In the genomic region with DNA sequence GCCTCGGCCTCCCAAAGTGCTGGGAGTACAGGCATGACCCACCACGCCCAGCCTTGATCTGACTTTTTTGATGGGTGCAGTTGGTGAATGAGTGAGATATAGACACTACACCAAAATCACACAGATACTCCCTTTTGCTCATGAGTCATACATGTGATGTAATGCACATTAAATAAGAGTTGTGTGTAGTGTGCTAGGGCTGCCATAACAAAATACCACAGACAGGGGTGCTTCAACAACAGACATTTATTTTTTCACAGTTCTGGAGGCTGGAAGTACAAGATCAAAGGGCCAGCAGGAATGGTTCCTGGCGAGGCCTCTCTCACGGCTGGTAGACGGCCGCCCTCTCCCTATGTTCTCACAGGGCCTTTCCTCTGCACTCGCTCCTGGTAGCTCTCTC, we compare ENCODE assay signal across 13 cellular contexts. TPM values are rescaled to one million over a fixed set of nuclear protein-coding genes. Genes with fewer than 3 reads are reported as not detected.
DNase-seq lines count a peak whose midpoint lies in the region; ATAC-seq and TF ChIP-seq lines count a peak whose summit lies in the region.
"Had no signal": no experiment of that assay in that cellular context is flagged by ENCODE, and none has a peak within 500 bp of the region (broad histone marks: within the 10 kb centered on the region; RNA-seq: fewer than 3 reads in every experiment).

No MANE protein-coding gene starts in this region.

- no peaks in the 10 kb centered on the region for H4K20me1 ChIP-seq in IMR-90 (ENCODE audit: insufficient read depth, low read length)
- H4K20me1 ChIP-seq in mammary epithelial cell (ENCODE audit: insufficient read depth, low read length): no peaks in the 10 kb centered on the region

- no peak overlapping the region for H3K4ac ChIP-seq in IMR-90 (ENCODE audit: low read depth, low read length)

- ATAC-seq in IMR-90 (ENCODE audit: low read depth): 0 out of 2 replicates have a peak, but pooled peaks have one; percentile 42
- no peak for ATAC-seq in HG03108 (IDR thresholded peaks at IDR 0.05; ENCODE audit: unreplicated experiment)

- no peak overlapping the region for H2AK9ac ChIP-seq in IMR-90 (replicated peaks; ENCODE audit: low read depth, low read length, poor library complexity)

- TF ChIP-seq RAD21 in IMR-90 (IDR thresholded peaks at IDR 0.05; ENCODE audit: low read length): no peak

- H2BK5ac ChIP-seq in IMR-90 (ENCODE audit: low read depth, low read length, poor library complexity, severe bottlenecking): no peak overlapping the region

- H3K9me1 ChIP-seq in IMR-90 (ENCODE audit: insufficient read depth, low read length): no peaks in the 10 kb centered on the region

- H3K9me3 ChIP-seq in IMR-90 (ENCODE audit: control insufficient read depth, insufficient read depth, low read length): no peaks in the 10 kb centered on the region
- H3K9me3 ChIP-seq in mammary epithelial cell (replicated peaks; ENCODE audit: insufficient read depth, low read length): no peaks in the 10 kb centered on the region

- H3K9me3 Mint-ChIP-seq in activated naive CD8-positive, alpha-beta T cell treated with anti-CD3 and anti-CD28 coated beads for 36 hours: no peaks in the 10 kb centered on the region
- H3K9me3 Mint-ChIP-seq: CD4-positive, alpha-beta T cell had no signal

- H3K4me3 ChIP-seq in IMR-90 (ENCODE audit: insufficient read depth, low read depth, low read length): no peak overlapping the region
- H3K4me3 ChIP-seq in mammary epithelial cell (replicated peaks in 1 of 3; ENCODE audit: insufficient read depth in 1 of 3, low read depth in 2 of 3, low read length in 3 of 3): no peak overlapping the region

- no peak overlapping the region for H3K56ac ChIP-seq in IMR-90 (ENCODE audit: extremely low read depth, insufficient read depth, low read length)

- no peak overlapping the region for H4K5ac ChIP-seq in IMR-90 (ENCODE audit: low read depth, low read length)

- no peak for TF ChIP-seq POLR2A in IMR-90 (IDR thresholded peaks at IDR 0.05; ENCODE audit: low read depth, low read length)

- dilution Hi-C loops in IMR-90 (cut with HindIII; ENCODE audit: low sequenced_read_pairs, unreplicated experiment): no loop called here
- dilution Hi-C loops in mammary epithelial cell (cut with HindIII; ENCODE audit: low sequenced_read_pairs): no loop called here

- H2BK15ac ChIP-seq in IMR-90 (ENCODE audit: low read depth, low read length): no peak overlapping the region

- no peaks in the 10 kb centered on the region for H3K36me3 Mint-ChIP-seq in activated naive CD8-positive, alpha-beta T cell treated with anti-CD3 and anti-CD28 coated beads for 36 hours

- H2BK20ac ChIP-seq in IMR-90 (ENCODE audit: low read depth, low read length): no peak overlapping the region

- H3K18ac ChIP-seq in IMR-90 (ENCODE audit: low read depth, low read length): no peak overlapping the region

- no peak overlapping the region for H4K8ac ChIP-seq in IMR-90 (ENCODE audit: low read depth in 2 of 2, low read length in 2 of 2)

- H3K27me3 ChIP-seq in IMR-90 (ENCODE audit: control insufficient read depth, insufficient read depth, low read length): no peaks in the 10 kb centered on the region
- H3K27me3 ChIP-seq in mammary epithelial cell (ENCODE audit: insufficient read depth, low read length): no peaks in the 10 kb centered on the region

- no peak overlapping the region for H3K9ac ChIP-seq in IMR-90 (ENCODE audit: low read depth, low read length)
- H3K9ac ChIP-seq in mammary epithelial cell (ENCODE audit: insufficient read depth, low read length): no peak overlapping the region

- no peak overlapping the region for H2BK120ac ChIP-seq in IMR-90 (ENCODE audit: low read depth, low read length)

- intact Hi-C loops in IMR-90 (cut with micrococcal nuclease) (no loop called here), mammary epithelial cell (cut with micrococcal nuclease) (no loop called here)

- in situ Hi-C loops in IMR-90 (cut with MboI; ENCODE audit: low sequenced_read_pairs): no loop called here
- in situ Hi-C loops in mammary epithelial cell (cut with MboI; ENCODE audit: low sequenced_read_pairs in 2 of 2): no loop called here

- no peak overlapping the region for H3K23ac ChIP-seq in IMR-90 (ENCODE audit: low read depth, low read length)

- no peaks in the 10 kb centered on the region for H3K4me1 Mint-ChIP-seq in activated naive CD8-positive, alpha-beta T cell treated with anti-CD3 and anti-CD28 coated beads for 36 hours

- DNase-seq in EL: peak; percentile 6
- DNase-seq in IMR-90: peak; percentile 16
- DNase-seq in mammary epithelial cell: peak; percentile 18
- peak; percentile 4 for DNase-seq in kidney tubule cell (ENCODE audit: low spot score)
- no peak for DNase-seq in activated naive CD8-positive, alpha-beta T cell treated with anti-CD3 and anti-CD28 coated beads for 36 hours
- DNase-seq in activated effector memory CD4-positive, alpha-beta T cell treated with anti-CD3 and anti-CD28 coated beads, Interleukin-2, amount 50 U/mL, for 16 hours: no peak
- DNase-seq: CD4-positive, alpha-beta T cell; DND-41; Kasumi-1; NCI-H1092 treated with DMSO at 0.1 percent for 48 hours; NCI-H187; RPMI8226 had no signal

- H3K27ac ChIP-seq in IMR-90 (ENCODE audit: insufficient read depth, low read length) (no peak overlapping the region), mammary epithelial cell (ENCODE audit: insufficient read depth, low read depth, low read length) (no peak overlapping the region)

- H3K4me3 Mint-ChIP-seq in activated naive CD8-positive, alpha-beta T cell treated with anti-CD3 and anti-CD28 coated beads for 36 hours: no peak overlapping the region
- H3K4me3 Mint-ChIP-seq: CD4-positive, alpha-beta T cell had no signal

- no peak overlapping the region for H4K91ac ChIP-seq in IMR-90 (ENCODE audit: insufficient read depth, low read depth, low read length)

- H3K27me3 Mint-ChIP-seq in activated naive CD8-positive, alpha-beta T cell treated with anti-CD3 and anti-CD28 coated beads for 36 hours: peaks cover 4% of the 10 kb centered on the region

- no peak overlapping the region for H2AK5ac ChIP-seq in IMR-90 (ENCODE audit: low read depth, low read length)

- H3K14ac ChIP-seq in IMR-90 (replicated peaks; ENCODE audit: low read depth, low read length): no peak overlapping the region

- POLR2A ChIA-PET in IMR-90 (lab: Charles Lee; ENCODE audit: unreplicated experiment): no interaction called here

- WGBS in IMR-90 (ENCODE audit: extremely low coverage in 2 of 2, insufficient read length in 1 of 2), 2 experiments: 86% methylated on average over 5 of the region's 7 CpGs; no CpG with 5 or more reads in 1 of the 2 experiments
- WGBS in mammary epithelial cell (ENCODE audit: low coverage, missing lambda C conversion rate): 100% methylated on average over 6 of the region's 7 CpGs

- no TSS peak for BruUV-seq in IMR-90 (replicated peaks; lab: Mats Ljungman, UMichigan)
- no TSS peak for BruUV-seq in mammary epithelial cell (replicated peaks; lab: Mats Ljungman, UMichigan)

- H3K4me1 ChIP-seq in IMR-90 (ENCODE audit: control insufficient read depth, insufficient read depth, low read length): peaks cover 3% of the 10 kb centered on the region; the same call in 1 of the 2 replicates
- no peaks in the 10 kb centered on the region for H3K4me1 ChIP-seq in mammary epithelial cell (ENCODE audit: insufficient read depth, low read length)

- TF ChIP-seq CTCF in IMR-90 (conservative IDR thresholded peaks at IDR 0.05; ENCODE audit: low read depth, low read length) (no peak), mammary epithelial cell (conservative IDR thresholded peaks at IDR 0.05 in 1 of 2, IDR thresholded peaks at IDR 0.05 in 1 of 2; ENCODE audit: extremely low read depth in 1 of 2, insufficient read depth in 1 of 2, low read depth in 1 of 2, low read length in 2 of 2) (no peak)

- no peaks in the 10 kb centered on the region for H3K79me2 ChIP-seq in mammary epithelial cell (ENCODE audit: insufficient read depth, low read length)

- H2AFZ ChIP-seq in IMR-90 (replicated peaks; ENCODE audit: low read length, poor library complexity) (peak overlapping the region; percentile 32), mammary epithelial cell (ENCODE audit: low read depth, low read length) (no peak overlapping the region)

- CTCF ChIA-PET in IMR-90 (lab: Yijun Ruan, JAX) (no interaction called here), mammary epithelial cell (lab: Charles Lee; ENCODE audit: low non-redundant PET) (no interaction called here)

- H3K27ac Mint-ChIP-seq in activated naive CD8-positive, alpha-beta T cell treated with anti-CD3 and anti-CD28 coated beads for 36 hours: no peak overlapping the region
- H3K27ac Mint-ChIP-seq: CD4-positive, alpha-beta T cell had no signal

- no peak overlapping the region for H3K4me2 ChIP-seq in IMR-90 (ENCODE audit: low read depth, low read length)
- H3K4me2 ChIP-seq in mammary epithelial cell (ENCODE audit: insufficient read depth, low read depth, low read length): no peak overlapping the region

- no peaks in the 10 kb centered on the region for H3K79me1 ChIP-seq in IMR-90 (ENCODE audit: low read depth in 1 of 2, low read length in 2 of 2)

- H3K36me3 ChIP-seq in IMR-90 (ENCODE audit: control insufficient read depth, insufficient read depth, low read length) (peaks cover 5% of the 10 kb centered on the region; the same call in 1 of the 2 replicates), mammary epithelial cell (ENCODE audit: insufficient read depth, low read length) (no peaks in the 10 kb centered on the region)

TF ChIP-seq in IMR-90, 13 proteins besides CTCF, POLR2A, EP300 and RAD21 (continues in another document):
- TF ChIP-seq FOS (IDR thresholded peaks at IDR 0.05; ENCODE audit: low read depth, low read length) (no peak), CHD1 (IDR thresholded peaks at IDR 0.05; ENCODE audit: low read depth, low read length) (no peak), MAZ (IDR thresholded peaks at IDR 0.05; ENCODE audit: borderline replicate concordance, low read depth, low read length) (no peak), CEBPB (IDR thresholded peaks at IDR 0.05; ENCODE audit: low read depth, low read length) (no peak)
- TF ChIP-seq, protein P1, sequence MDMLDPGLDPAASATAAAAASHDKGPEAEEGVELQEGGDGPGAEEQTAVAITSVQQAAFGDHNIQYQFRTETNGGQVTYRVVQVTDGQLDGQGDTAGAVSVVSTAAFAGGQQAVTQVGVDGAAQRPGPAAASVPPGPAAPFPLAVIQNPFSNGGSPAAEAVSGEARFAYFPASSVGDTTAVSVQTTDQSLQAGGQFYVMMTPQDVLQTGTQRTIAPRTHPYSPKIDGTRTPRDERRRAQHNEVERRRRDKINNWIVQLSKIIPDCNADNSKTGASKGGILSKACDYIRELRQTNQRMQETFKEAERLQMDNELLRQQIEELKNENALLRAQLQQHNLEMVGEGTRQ (IDR thresholded peaks at IDR 0.05; ENCODE audit: low read depth, low read length): no peak

RNA-seq across cellular contexts. Expression of a gene that starts 46.6 kb away (rescaled TPM):
- total RNA-seq in IMR-90 (2012; rRNA removed) (not detected in 2 replicates), mammary epithelial cell (under 1 TPM; 0.17 to 0.38 TPM)
- polyA plus RNA-seq in IMR-90 (2012; rRNA removed) (0.10 TPM in 1 of 2 replicates, not detected in the other), mammary epithelial cell (not detected)
- 0.04 and 0.09 TPM in 2 replicates for polyA plus RNA-seq in IMR-90 (2012; cell fraction: cytosol; rRNA removed)
- polyA plus RNA-seq in IMR-90 (2012; cell fraction: nucleus; rRNA removed; ENCODE audit: low replicate concordance): 0.06 and 0.11 TPM in 2 replicates
- not detected for polyA minus RNA-seq in mammary epithelial cell
- total RNA-seq in activated naive CD8-positive, alpha-beta T cell treated with anti-CD3 and anti-CD28 coated beads for 36 hours: not detected
- total RNA-seq: CD4-positive, alpha-beta T cell had no signal

Comparison
In these comparisons a context has a peak if more than half of its experiments do, and no peak if none do; other contexts are left out.
1. DNase-seq: peak in EL (single experiment), IMR-90 (single experiment), mammary epithelial cell (single experiment) and kidney tubule cell (single experiment); none in activated naive CD8-positive, alpha-beta T cell treated with anti-CD3 and anti-CD28 coated beads for 36 hours (single experiment) and activated effector memory CD4-positive, alpha-beta T cell treated with anti-CD3 and anti-CD28 coated beads, Interleukin-2, amount 50 U/mL, for 16 hours (single experiment).